In genomic region chr3:45112939-45113338, GRCh38 we compare ENCODE assay signal across 15 cellular contexts. TPM values are rescaled to one million over a fixed set of nuclear protein-coding genes. Genes with fewer than 3 reads are reported as not detected.
A peak's percentile ranks its signal among the peaks of the same experiment; 100 is the strongest.
DNase-seq lines count a peak whose midpoint lies in the region; TF ChIP-seq lines count a peak whose summit lies in the region.
"Had no signal": no experiment of that assay in that cellular context is flagged by ENCODE, and none has a peak within 500 bp of the region (broad histone marks: within the 10 kb centered on the region; RNA-seq: fewer than 3 reads in every experiment).

No MANE protein-coding gene starts in this region.

- no peak overlapping the region for H2BK5ac ChIP-seq in mesenchymal stem cell (ENCODE audit: low read depth, low read length, poor library complexity, severe bottlenecking)

- 100% methylated on average over 4 of the region's 4 CpGs for WGBS in mesenchymal stem cell

- no peak for TF ChIP-seq CTCF in LNCaP clone FGC (IDR thresholded peaks at IDR 0.05; ENCODE audit: control insufficient read depth, extremely low read depth, insufficient read depth)
- no peak for TF ChIP-seq CTCF in RWPE1 (conservative IDR thresholded peaks at IDR 0.05; ENCODE audit: low read depth)

- no peak overlapping the region for H3K4me3 ChIP-seq in LNCaP clone FGC (ENCODE audit: low read depth, low read length)
- no peak overlapping the region for H3K4me3 ChIP-seq in mesenchymal stem cell (ENCODE audit: insufficient read depth in 1 of 2, low read depth in 1 of 2, low read length in 2 of 2)
- H3K4me3 ChIP-seq: BLaER1, lung had no signal

- no peak overlapping the region for H3K23ac ChIP-seq in mesenchymal stem cell (ENCODE audit: low read length in 2 of 2)

- H3K4me1 Mint-ChIP-seq in dendritic cell treated with granulocyte-macrophage colony-stimulating factor and Interleukin-4, amounts not matched to agents 40 ng/mL and 50 ng/mL, for 4 days (ENCODE audit: low read depth): peaks cover 40% of the 10 kb centered on the region
- H3K4me1 Mint-ChIP-seq: WTC11 had no signal

- H2AFZ ChIP-seq in mesenchymal stem cell (ENCODE audit: low read depth, low read length): no peak overlapping the region

- H3K18ac ChIP-seq in mesenchymal stem cell (ENCODE audit: low read depth in 1 of 2, low read length in 2 of 2): peak overlapping the region in 1 of 2 experiments; percentile 28

- peaks cover 24% of the 10 kb centered on the region for H3K79me1 ChIP-seq in mesenchymal stem cell (replicated peaks; ENCODE audit: low read length, poor library complexity, severe bottlenecking)

- no peak overlapping the region for H3K27ac ChIP-seq in mesenchymal stem cell (ENCODE audit: low read length, poor library complexity, severe bottlenecking)
- no peak overlapping the region for H3K27ac ChIP-seq in RWPE1
- H3K27ac ChIP-seq: BLaER1 had no signal

- no peak overlapping the region for H3K14ac ChIP-seq in mesenchymal stem cell (ENCODE audit: low read length in 2 of 2)

- intact Hi-C loops in dendritic cell treated with granulocyte-macrophage colony-stimulating factor and Interleukin-4, amounts not matched to agents 40 ng/mL and 50 ng/mL, for 4 days (cut with micrococcal nuclease): no loop called here

- H3K4me3 Mint-ChIP-seq in dendritic cell treated with granulocyte-macrophage colony-stimulating factor and Interleukin-4, amounts not matched to agents 40 ng/mL and 50 ng/mL, for 4 days: no peak overlapping the region
- H3K4me3 Mint-ChIP-seq: WTC11 had no signal

- POLR2A ChIA-PET in RWPE1 (lab: Yijun Ruan, JAX; ENCODE audit: low non-redundant PET): no interaction called here

- H3K36me3 ChIP-seq in mesenchymal stem cell (ENCODE audit: control insufficient read depth in 1 of 2, insufficient read depth in 2 of 2, low read depth in 1 of 2, low read length in 2 of 2): peaks cover 37 to 78% of the 10 kb centered on the region in 2 experiments
- H3K36me3 ChIP-seq: BLaER1 had no signal

- no peak overlapping the region for H2BK120ac ChIP-seq in mesenchymal stem cell (ENCODE audit: low read depth, low read length)

- peaks cover 60% of the 10 kb centered on the region for H3K36me3 Mint-ChIP-seq in dendritic cell treated with granulocyte-macrophage colony-stimulating factor and Interleukin-4, amounts not matched to agents 40 ng/mL and 50 ng/mL, for 4 days (ENCODE audit: low read depth)

- no peaks in the 10 kb centered on the region for H3K9me3 ChIP-seq in mesenchymal stem cell (ENCODE audit: control insufficient read depth, low read length)

- peaks cover 4% of the 10 kb centered on the region for H3K4me1 ChIP-seq in mesenchymal stem cell (ENCODE audit: control insufficient read depth, insufficient read depth, low read depth, low read length)

- no peak overlapping the region for H3K4ac ChIP-seq in mesenchymal stem cell (ENCODE audit: low read depth in 1 of 2, low read length in 2 of 2)

- no peak overlapping the region for H2AK5ac ChIP-seq in mesenchymal stem cell (ENCODE audit: low read length, severe bottlenecking)

- H3K27ac Mint-ChIP-seq in dendritic cell treated with granulocyte-macrophage colony-stimulating factor and Interleukin-4, amounts not matched to agents 40 ng/mL and 50 ng/mL, for 4 days: peak overlapping the region; percentile 5
- H3K27ac Mint-ChIP-seq: WTC11 had no signal

- H3K27me3 Mint-ChIP-seq in dendritic cell treated with granulocyte-macrophage colony-stimulating factor and Interleukin-4, amounts not matched to agents 40 ng/mL and 50 ng/mL, for 4 days: no peaks in the 10 kb centered on the region

- peak; percentile 31 for DNase-seq in AG08395 (ENCODE audit: low spot score)
- peak; percentile 19 for DNase-seq in LNCaP clone FGC (ENCODE audit: low read depth)
- no peak for DNase-seq in mesenchymal stem cell
- DNase-seq in midbrain (lab: John Stamatoyannopoulos, UW): no peak
- DNase-seq in RWPE1 (ENCODE audit: low spot score): no peak
- no peak for DNase-seq in AG08396 (ENCODE audit: low spot score)
- DNase-seq in DMS153 treated with DMSO at 0.1 percent for 48 hours (lab: John Stamatoyannopoulos, UW; ENCODE audit: unreplicated experiment): no peak
- DNase-seq: aorta; effector CD4-positive, alpha-beta T cell; hippocampal formation; NCI-H510A treated with DMSO at 0.1 percent for 48 hours had no signal

- CTCF ChIA-PET in RWPE1 (lab: Yijun Ruan, JAX): no interaction called here

- no peak overlapping the region for H4K91ac ChIP-seq in mesenchymal stem cell (ENCODE audit: low read length)

- no peaks in the 10 kb centered on the region for H3K27me3 ChIP-seq in mesenchymal stem cell (ENCODE audit: control insufficient read depth in 1 of 2, insufficient read depth in 1 of 2, low read length in 2 of 2)
- H3K27me3 ChIP-seq: BLaER1 had no signal

- no peak overlapping the region for H2BK12ac ChIP-seq in mesenchymal stem cell (ENCODE audit: low read length in 2 of 2)

- H4K8ac ChIP-seq in mesenchymal stem cell (ENCODE audit: low read length): no peak overlapping the region

- no peak overlapping the region for H3K4me2 ChIP-seq in mesenchymal stem cell (ENCODE audit: low read length, poor library complexity, severe bottlenecking)
- H3K4me2 ChIP-seq: BLaER1 had no signal

- peak overlapping the region; percentile 64 for H3K9ac ChIP-seq in mesenchymal stem cell (ENCODE audit: low read length)
- H3K9ac ChIP-seq: BLaER1 had no signal

- H2BK15ac ChIP-seq in mesenchymal stem cell (ENCODE audit: low read depth, poor library complexity, severe bottlenecking): no peak overlapping the region

- H3K9me3 Mint-ChIP-seq in dendritic cell treated with granulocyte-macrophage colony-stimulating factor and Interleukin-4, amounts not matched to agents 40 ng/mL and 50 ng/mL, for 4 days: no peaks in the 10 kb centered on the region
- H3K9me3 Mint-ChIP-seq: WTC11 had no signal

RNA-seq across cellular contexts. Expression of gene CDCP1, which starts 33.2 kb away (rescaled TPM):
- polyA plus RNA-seq in mesenchymal stem cell (2013, experiment 1 of 2): 71.6 TPM
- 71.5 TPM for polyA plus RNA-seq in mesenchymal stem cell (2013, experiment 2 of 2)

Comparison
In these comparisons a context has a peak if more than half of its experiments do, and no peak if none do; other contexts are left out.
1. DNase-seq: peak in AG08395 (single experiment) and LNCaP clone FGC (single experiment); none in mesenchymal stem cell (single experiment), midbrain (single experiment), RWPE1 (single experiment), AG08396 (single experiment) and DMS153 treated with DMSO at 0.1 percent for 48 hours (single experiment).